ENCODE assay signal across 16 cellular contexts in the genomic region with DNA sequence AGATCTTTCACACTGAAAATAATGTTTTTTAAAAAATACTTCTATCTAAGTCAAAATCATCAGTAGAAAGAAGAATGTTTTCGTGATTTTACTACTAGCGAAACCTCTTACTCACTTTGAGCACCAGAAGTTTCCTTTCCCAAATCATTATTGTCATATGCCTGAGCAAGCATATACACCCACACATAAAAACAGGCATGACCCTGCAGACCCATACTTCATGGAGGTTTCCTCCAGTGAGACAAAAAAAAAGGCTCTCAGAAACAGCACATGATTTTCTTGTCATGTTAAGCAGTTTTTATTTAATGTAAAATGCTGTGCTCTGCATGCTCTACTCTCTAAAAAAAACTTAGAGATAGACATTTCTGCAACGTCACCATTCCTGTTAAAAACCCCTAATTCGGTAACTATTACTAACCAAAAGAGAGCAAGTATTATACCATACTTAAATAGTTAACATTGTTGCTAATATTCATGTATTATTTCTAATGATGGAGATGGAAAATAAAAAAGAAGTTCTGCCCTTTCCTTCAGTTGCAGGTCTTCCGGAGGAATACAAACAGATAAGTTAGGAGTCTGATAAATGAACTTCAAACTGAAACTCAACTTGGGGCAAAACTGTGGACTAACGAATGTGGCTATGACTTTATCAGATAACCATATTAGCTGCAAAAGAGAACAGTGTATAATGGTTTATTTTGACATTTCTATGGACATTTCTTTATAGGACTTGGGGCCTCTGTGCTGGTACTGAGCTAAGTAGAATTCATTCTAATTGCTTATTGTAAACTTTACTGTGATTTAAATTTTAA. TPM values are rescaled to one million over a fixed set of nuclear protein-coding genes. Genes with fewer than 3 reads are reported as not detected.
DNase-seq lines count a peak whose midpoint lies in the region; ATAC-seq and TF ChIP-seq lines count a peak whose summit lies in the region.
"Had no signal": no experiment of that assay in that cellular context is flagged by ENCODE, and none has a peak within 500 bp of the region (broad histone marks: within the 10 kb centered on the region; RNA-seq: fewer than 3 reads in every experiment).

No MANE protein-coding gene starts in this region.

- 45 to 55% (median 47%) methylated on average over 6 of the region's 6 CpGs for WGBS in stomach, 5 donors

- ATAC-seq in GM19372 (IDR thresholded peaks at IDR 0.05; ENCODE audit: low read depth, unreplicated experiment) (peak; percentile 54), HG03469 (IDR thresholded peaks at IDR 0.05; ENCODE audit: unreplicated experiment) (peak; percentile 73)
- ATAC-seq in effector memory CD8-positive, alpha-beta T cell (replicated peaks): peak; percentile 46
- ATAC-seq: left ventricle myocardium superior had no signal

- H3K36me3 ChIP-seq in stomach: no peaks in the 10 kb centered on the region

- no peak for TF ChIP-seq POLR2A in stomach (IDR thresholded peaks at IDR 0.05)

- H3K27me3 Mint-ChIP-seq in effector memory CD8-positive, alpha-beta T cell: no peaks in the 10 kb centered on the region

- peaks cover 0 to 4% (median 0%) of the 10 kb centered on the region in 3 donors for H3K27me3 ChIP-seq in stomach
- H3K27me3 ChIP-seq: testis had no signal

- H3K4me3 Mint-ChIP-seq in effector memory CD8-positive, alpha-beta T cell: peak overlapping the region; percentile 72 to 74
- H3K4me3 Mint-ChIP-seq: H9 had no signal

- peak; percentile 26 for DNase-seq in GM12864 (ENCODE audit: low read depth)
- no peak for DNase-seq in effector memory CD8-positive, alpha-beta T cell
- no peak for DNase-seq in H4 (ENCODE audit: low spot score)
- no peak for DNase-seq in stomach
- no peak for DNase-seq in HT-29 (ENCODE audit: low spot score)
- DNase-seq in SW 1271 (lab: John Stamatoyannopoulos, UW): no peak
- DNase-seq: activated gamma-delta T cell treated with Interleukin-2 at 50 U/mL for 16 hours, DMS153, H9, left ventricle myocardium superior, MV-4-11, SHP77, testis had no signal

- TF ChIP-seq EP300 in stomach (IDR thresholded peaks at IDR 0.05): no peak

- intact Hi-C loops in stomach (cut with DNase I; ENCODE audit: low total_unique reads): no loop called here

- peaks cover 7 to 13% of the 10 kb centered on the region in 2 donors for H3K9me3 Mint-ChIP-seq in effector memory CD8-positive, alpha-beta T cell

- H3K36me3 Mint-ChIP-seq in effector memory CD8-positive, alpha-beta T cell (ENCODE audit: insufficient read depth): no peaks in the 10 kb centered on the region

- TF ChIP-seq CTCF in GM12864 (IDR thresholded peaks at IDR 0.05; ENCODE audit: low read depth, low read length, missing control alignments) (no peak), stomach (IDR thresholded peaks at IDR 0.05) (no peak)

- H3K4me3 ChIP-seq in GM12864 (ENCODE audit: low read depth, low read length) (no peak overlapping the region), stomach (no peak overlapping the region)
- H3K4me3 ChIP-seq: testis had no signal

- H3K4me1 ChIP-seq in stomach: no peaks in the 10 kb centered on the region
- H3K4me1 ChIP-seq: testis had no signal

- H3K4me1 Mint-ChIP-seq in effector memory CD8-positive, alpha-beta T cell (ENCODE audit: low read depth in 2 of 2): peaks cover 11 to 26% of the 10 kb centered on the region in 2 donors

- peak overlapping the region in 1 of 2 donors; percentile 82 for H3K27ac Mint-ChIP-seq in effector memory CD8-positive, alpha-beta T cell
- H3K27ac Mint-ChIP-seq: H9 had no signal

- peaks cover 0 to 21% (median 5%) of the 10 kb centered on the region in 4 donors for H3K9me3 ChIP-seq in stomach
- H3K9me3 ChIP-seq: testis had no signal

- H3K27ac ChIP-seq in stomach: no peak overlapping the region
- H3K27ac ChIP-seq: epithelial cell of prostate, testis had no signal

RNA-seq across cellular contexts. Expression of a gene that starts 15.9 kb away (rescaled TPM):
- total RNA-seq in H4 (2014; rRNA removed; shearing (Covaris generic)): 0.31 TPM in 1 of 2 replicates, not detected in the other
- total RNA-seq in stomach: 10 to 100 TPM in 1 of 5 donors, 1 to 10 TPM in 2, not detected in 2; 3.7 to 19.3 (median 5.7) TPM
- polyA plus RNA-seq in stomach: under 1 TPM; 0.25 to 0.76 (median 0.73) TPM
- total RNA-seq in HT-29 (2014; rRNA removed; shearing (Covaris generic)): not detected in 2 replicates
- total RNA-seq: H9 had no signal

RNA-seq across cellular contexts. Expression of a gene that starts 31.8 kb away (rescaled TPM):
- total RNA-seq in H4 (2014; rRNA removed; shearing (Covaris generic)): 26.9 and 28.0 TPM in 2 replicates
- total RNA-seq in stomach: 10 to 100 TPM in 3 of 5 donors, 1 to 10 TPM in 1, not detected in 1; 8.7 to 19.8 (median 11.9) TPM
- 10 to 100 TPM in 2 of 3 donors, 1 to 10 TPM in 1; 7.5 to 16.0 (median 13.0) TPM for polyA plus RNA-seq in stomach
- 45.2 and 47.1 TPM in 2 replicates for total RNA-seq in HT-29 (2014; rRNA removed; shearing (Covaris generic))
